15 cellular contexts compared by ENCODE assay signal in genomic region chr3:55569033-55569518, GRCh38.
"Had no signal": no experiment of that assay in that cellular context is flagged by ENCODE, and none has a peak within 500 bp of the region (broad histone marks: within the 10 kb centered on the region; RNA-seq: fewer than 3 reads in every experiment).

No MANE protein-coding gene starts in this region.

- DNase-seq: activated CD4-positive, alpha-beta T cell treated with anti-CD3 and anti-CD28 coated beads, Interleukin-2, amount 50 U/mL, for 4 hours; activated gamma-delta T cell treated with Interleukin-2 at 50 U/mL for 16 hours; activated T-cell treated with anti-CD3 and anti-CD28 coated beads for 4 hours; amniotic stem cell; dermis blood vessel endothelial cell; effector memory CD8-positive, alpha-beta T cell; esophagus squamous epithelium; mesenchymal stem cell; naive thymus-derived CD8-positive, alpha-beta T cell; stimulated activated CD8-positive, alpha-beta memory T cell treated with anti-CD3 and anti-CD28 coated beads, Interleukin-4, amount 100 ng/mL, for 48 hours; stimulated activated naive CD4-positive, alpha-beta T cell; T-helper 17 cell; uterus had no signal

- H3K4me3 ChIP-seq: esophagus squamous epithelium, uterus had no signal

- H3K4me1 ChIP-seq: parathyroid adenoma had no signal

- H3K79me2 ChIP-seq: parathyroid adenoma had no signal

- H3K27ac ChIP-seq: esophagus squamous epithelium, neutrophil, parathyroid adenoma had no signal

- H2AFZ ChIP-seq: parathyroid adenoma had no signal

- H3K9me3 ChIP-seq: esophagus squamous epithelium, neutrophil, uterus had no signal

- H3K36me3 ChIP-seq: esophagus squamous epithelium, neutrophil, uterus had no signal

- H3K27me3 ChIP-seq: esophagus squamous epithelium, neutrophil, uterus had no signal
